8 cellular contexts compared by ENCODE assay signal in the genomic region with DNA sequence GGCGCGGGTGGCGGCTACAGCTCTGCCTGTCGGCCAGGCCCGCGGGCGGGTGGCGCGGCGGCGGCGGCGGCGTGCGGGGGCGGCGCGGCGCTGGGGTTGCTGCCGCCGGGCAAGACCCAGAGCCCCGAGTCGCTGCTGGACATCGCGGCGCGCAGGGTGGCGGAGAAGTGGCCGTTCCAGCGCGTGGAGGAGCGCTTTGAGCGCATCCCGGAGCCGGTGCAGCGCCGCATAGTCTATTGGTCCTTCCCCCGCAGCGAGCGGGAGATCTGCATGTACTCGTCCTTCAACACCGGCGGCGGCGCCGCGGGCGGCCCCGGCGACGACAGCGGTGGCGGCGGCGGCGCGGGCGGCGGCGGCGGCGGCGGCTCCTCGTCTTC. TPM values are rescaled to one million over a fixed set of nuclear protein-coding genes. Genes with fewer than 3 reads are reported as not detected.
DNase-seq lines count a peak whose midpoint lies in the region; ATAC-seq, FAIRE-seq and TF ChIP-seq lines count a peak whose summit lies in the region.

No MANE protein-coding gene starts in this region.

- BruUV-seq in HepG2 (replicated peaks; lab: Mats Ljungman, UMichigan): no TSS peak

- peaks cover 9% of the 10 kb centered on the region for H3K36me3 Mint-ChIP-seq in CD8-positive, alpha-beta T cell

- H4K20me1 ChIP-seq in HepG2 (ENCODE audit: insufficient read depth, low read length): peaks cover 12% of the 10 kb centered on the region; the same call in 1 of the 2 replicates

- no peak overlapping the region for H3K4me2 ChIP-seq in HepG2 (ENCODE audit: low read depth, low read length)

- POLR2A ChIA-PET in CD8-positive, alpha-beta T cell (lab: Charles Lee): interaction anchor here (0.5 to 2.2 kb wide), 6 partner anchors 47 to 1072 kb away, joined by 3 to 18 read pairs (median 4); partner anchors contain the start of genes DIMT1, ERCC8 and NDUFAF2
- POLR2A ChIA-PET in HepG2 (lab: Yijun Ruan, JAX): interaction anchor here (3.0 kb wide), 1 partner anchor 30 kb away, joined by 37 read pairs; no protein-coding TSS in a partner anchor

- CTCF ChIA-PET in CD8-positive, alpha-beta T cell (lab: Charles Lee): no interaction called here
- CTCF ChIA-PET in HepG2 (lab: Yijun Ruan, JAX; ENCODE audit: low intra/inter-chr PET ratio, low total read pairs): no interaction called here

- no peak for TF ChIP-seq RAD21 in HepG2 (CRISPR knock-in tag; IDR thresholded peaks at IDR 0.05)

- peaks cover 12% of the 10 kb centered on the region for H3K27me3 Mint-ChIP-seq in CD8-positive, alpha-beta T cell (ENCODE audit: low read depth)

- peaks cover 51% of the 10 kb centered on the region for H3K4me1 Mint-ChIP-seq in CD8-positive, alpha-beta T cell (ENCODE audit: low read depth)

- no peaks in the 10 kb centered on the region for H3K9me3 ChIP-seq in CD8-positive, alpha-beta T cell (ENCODE audit: low read length)
- H3K9me3 ChIP-seq in RWPE2 (ENCODE audit: severe bottlenecking) (no peaks in the 10 kb centered on the region), HepG2 (ENCODE audit: low read length) (no peaks in the 10 kb centered on the region), thymus (ENCODE audit: control insufficient read depth) (no peaks in the 10 kb centered on the region)

- no peak overlapping the region for H3K27ac ChIP-seq in CD8-positive, alpha-beta T cell (ENCODE audit: low read depth, low read length)
- H3K27ac ChIP-seq in RWPE2 (ENCODE audit: poor library complexity, severe bottlenecking) (peak overlapping the region; percentile 85), HepG2 (ENCODE audit: extremely low read length, insufficient read depth, low read length) (no peak overlapping the region), thymus (ENCODE audit: low read depth) (peak overlapping the region; percentile 88)

- WGBS in HepG2 (ENCODE audit: low lambda C conversion rate): 88% methylated on average over 63 of the region's 64 CpGs
- WGBS in thymus: under 1% methylated on average over 64 of the region's 64 CpGs

- peak overlapping the region; percentile 97 for H3K27ac Mint-ChIP-seq in CD8-positive, alpha-beta T cell

- intact Hi-C loops in CD8-positive, alpha-beta T cell (cut with DNase I, micrococcal nuclease): loop anchor here (1.0 to 10.0 kb wide), 7 partner anchors 50 to 1082 kb away; partner anchors contain the start of genes IPO11 (in 2 of the 2), ERCC8 (in 1 of the 2), KIF2A (in 1 of the 2) and NDUFAF2 (in 1 of the 2)
- intact Hi-C loops in HepG2 (cut with micrococcal nuclease; ENCODE audit: unreplicated experiment): loop anchor here (2.0 to 10.0 kb wide), 3 partner anchors 76 to 325 kb away; no protein-coding TSS in a partner anchor

- H3K4me3 Mint-ChIP-seq in CD8-positive, alpha-beta T cell: peak overlapping the region; percentile 95

- no peaks in the 10 kb centered on the region for H3K27me3 ChIP-seq in CD8-positive, alpha-beta T cell (ENCODE audit: insufficient read depth, low read length)
- H3K27me3 ChIP-seq in RWPE2 (ENCODE audit: insufficient read depth, poor library complexity, severe bottlenecking): no peaks in the 10 kb centered on the region
- no peaks in the 10 kb centered on the region for H3K27me3 ChIP-seq in bronchial epithelial cell (ENCODE audit: control insufficient read depth, insufficient read depth, low read length)
- peaks cover 0 to 36% of the 10 kb centered on the region in 2 experiments; a peak in 3 of 5 replicates for H3K27me3 ChIP-seq in HepG2 (ENCODE audit: control insufficient read depth in 1 of 2, insufficient read depth in 2 of 2, low read length in 2 of 2)
- peaks cover 33% of the 10 kb centered on the region for H3K27me3 ChIP-seq in thymus (ENCODE audit: control insufficient read depth, insufficient read depth)

- peak overlapping the region; percentile 64; the same call in 1 of the 2 replicates for H3K9ac ChIP-seq in HepG2 (ENCODE audit: insufficient read depth, low read depth, low read length)

- TF ChIP-seq POLR2A in HepG2 (IDR thresholded peaks at IDR 0.05; ENCODE audit: insufficient read depth in 1 of 2, low read depth in 2 of 2, low read length in 2 of 2): no peak

- H3K36me3 ChIP-seq in CD8-positive, alpha-beta T cell (ENCODE audit: insufficient read depth, low read length): no peaks in the 10 kb centered on the region
- 0 out of 2 replicates have a peak, but pooled peaks cover 5% of the 10 kb centered on the region for H3K36me3 ChIP-seq in RWPE2 (ENCODE audit: low read depth)
- H3K36me3 ChIP-seq in bronchial epithelial cell (ENCODE audit: control insufficient read depth, insufficient read depth, low read length): no peaks in the 10 kb centered on the region
- H3K36me3 ChIP-seq in HepG2 (replicated peaks in 1 of 2; ENCODE audit: control insufficient read depth in 1 of 2, insufficient read depth in 2 of 2, low read length in 2 of 2): no peaks in the 10 kb centered on the region
- H3K36me3 ChIP-seq in thymus (ENCODE audit: control insufficient read depth, insufficient read depth): no peaks in the 10 kb centered on the region

- H2AFZ ChIP-seq in HepG2 (ENCODE audit: low read length): no peak overlapping the region

- TF ChIP-seq EP300 in HepG2 (IDR thresholded peaks at IDR 0.05; ENCODE audit: low read depth in 2 of 2, low read length in 2 of 2) (no peak), HepG2 (CRISPR knock-in tag; IDR thresholded peaks at IDR 0.05; ENCODE audit: borderline replicate concordance) (no peak)

- no peak for TF ChIP-seq CTCF in CD8-positive, alpha-beta T cell (IDR thresholded peaks at IDR 0.05)
- TF ChIP-seq CTCF in GM20000 (IDR thresholded peaks at IDR 0.05; ENCODE audit: extremely low read depth, missing control alignments) (no peak), RWPE2 (IDR thresholded peaks at IDR 0.05; ENCODE audit: poor library complexity, severe bottlenecking) (no peak), bronchial epithelial cell (IDR thresholded peaks at IDR 0.05; ENCODE audit: insufficient read depth, low read length, severe bottlenecking) (no peak), HepG2 (CRISPR knock-in tag; IDR thresholded peaks at IDR 0.05) (no peak)

- in situ Hi-C loops in HepG2 (cut with HindIII; ENCODE audit: extremely low pct_ligation_motif_present, low pct_unique_long_range_greater_than_20kb): no loop called here

- DNase-seq in CD8-positive, alpha-beta T cell: peak in 5 of 7 experiments; percentile 15 to 48 (median 38)
- DNase-seq in GM20000 (ENCODE audit: low spot score): peak; percentile 59
- DNase-seq in RWPE2 (ENCODE audit: low spot score): peak; percentile 74
- DNase-seq in bronchial epithelial cell (ENCODE audit: low read depth): no peak
- no peak for DNase-seq in HepG2 (ENCODE audit: low spot score)
- no peak for DNase-seq in kidney tubule cell (ENCODE audit: low spot score)

- peaks cover 4% of the 10 kb centered on the region for H3K79me2 ChIP-seq in HepG2 (ENCODE audit: insufficient read depth, low read length)

- no peaks in the 10 kb centered on the region for H3K9me3 Mint-ChIP-seq in CD8-positive, alpha-beta T cell

- no peak overlapping the region for H3K4me3 ChIP-seq in CD8-positive, alpha-beta T cell (ENCODE audit: low read depth, low read length)
- H3K4me3 ChIP-seq in RWPE2 (ENCODE audit: severe bottlenecking): peak overlapping the region; percentile 74
- H3K4me3 ChIP-seq in bronchial epithelial cell (ENCODE audit: low read depth, low read length): peak overlapping the region; percentile 93
- peak overlapping the region in 2 of 3 experiments; percentile 66 to 77; a peak in 3 of 6 replicates for H3K4me3 ChIP-seq in HepG2 (replicated peaks in 1 of 3; ENCODE audit: insufficient read depth in 1 of 3, low read depth in 2 of 3, low read length in 3 of 3)
- H3K4me3 ChIP-seq in thymus (ENCODE audit: low read length): peak overlapping the region; percentile 91

- no peak for FAIRE-seq in bronchial epithelial cell (lab: Jason Lieb, UNC)
- FAIRE-seq in HepG2 (lab: Jason Lieb, UNC): no peak

- H3K4me1 ChIP-seq in CD8-positive, alpha-beta T cell (ENCODE audit: insufficient read depth, low read length): peaks cover 20% of the 10 kb centered on the region
- H3K4me1 ChIP-seq in RWPE2 (ENCODE audit: insufficient read depth, poor library complexity, severe bottlenecking) (peaks cover 30% of the 10 kb centered on the region), HepG2 (ENCODE audit: insufficient read depth, low read length) (peaks cover 50% of the 10 kb centered on the region), thymus (ENCODE audit: control insufficient read depth, insufficient read depth, low read length) (peaks cover 17% of the 10 kb centered on the region)

- ATAC-seq in CD8-positive, alpha-beta T cell: no peak
- no peak for ATAC-seq in RWPE2 (ENCODE audit: low read depth)
- ATAC-seq in HepG2: no peak
- no peak for ATAC-seq in HG03108 (IDR thresholded peaks at IDR 0.05; ENCODE audit: unreplicated experiment)

TF ChIP-seq in HepG2, 621 proteins besides CTCF, POLR2A, EP300 and RAD21 (continues in another document):
- TF ChIP-seq, protein P1, sequence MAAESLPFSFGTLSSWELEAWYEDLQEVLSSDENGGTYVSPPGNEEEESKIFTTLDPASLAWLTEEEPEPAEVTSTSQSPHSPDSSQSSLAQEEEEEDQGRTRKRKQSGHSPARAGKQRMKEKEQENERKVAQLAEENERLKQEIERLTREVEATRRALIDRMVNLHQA (CRISPR knock-in tag; IDR thresholded peaks at IDR 0.05): no peak

RNA-seq across cellular contexts. Expression of gene ZSWIM6, which starts 0.3 kb away (rescaled TPM):
- 1 to 10 TPM; 3.9 to 4.1 TPM for total RNA-seq in CD8-positive, alpha-beta T cell
- total RNA-seq in bronchial epithelial cell (5.6 and 5.8 TPM in 2 replicates), HepG2 (2016; rRNA removed; fragmentation: Illumina TruSeq; extraction: Trizol) (0.82 and 0.83 TPM in 2 replicates)
- total RNA-seq in HepG2 (2016; cell fraction: cytosol; rRNA removed; fragmentation: Illumina TruSeq; extraction: Trizol; ENCODE audit: low read depth): 0.91 and 0.97 TPM in 2 replicates
- total RNA-seq in HepG2 (2016; cell fraction: insoluble cytoplasmic fraction; rRNA removed; fragmentation: Illumina TruSeq; extraction: Trizol): 0.68 and 0.89 TPM in 2 replicates
- 0.43 and 0.45 TPM in 2 replicates for total RNA-seq in HepG2 (2016; cell fraction: membrane; rRNA removed; fragmentation: Illumina TruSeq; extraction: Trizol)
- 1.5 and 1.8 TPM in 2 replicates for total RNA-seq in HepG2 (2016; cell fraction: nucleus; rRNA removed; fragmentation: Illumina TruSeq; extraction: Trizol)
- polyA plus RNA-seq in HepG2 (2011; rRNA removed) (1.9 and 2.6 TPM in 2 replicates), thymus (9.0 TPM)
- 1.2 and 1.5 TPM in 2 replicates for polyA plus RNA-seq in HepG2 (2011; cell fraction: cytosol; rRNA removed)
- polyA plus RNA-seq in HepG2 (2011; cell fraction: nucleus; rRNA removed): 4.2 and 4.3 TPM in 2 replicates
- 1.3 and 1.7 TPM in 2 replicates for polyA plus RNA-seq in HepG2 (2012)
- 0.05 TPM in 1 of 2 replicates, not detected in the other for polyA plus RNA-seq in HepG2 (2016; cell fraction: cytosol; fragmentation: Illumina TruSeq; extraction: Trizol; ENCODE audit: low read depth)
- 0.93 and 1.0 TPM in 2 replicates for polyA plus RNA-seq in HepG2 (2016; cell fraction: insoluble cytoplasmic fraction; fragmentation: Illumina TruSeq; extraction: Trizol; ENCODE audit: low read depth)
- polyA plus RNA-seq in HepG2 (2016; cell fraction: membrane; fragmentation: Illumina TruSeq; extraction: Trizol; ENCODE audit: low read depth): 0.13 and 0.15 TPM in 2 replicates
- 3.2 and 3.3 TPM in 2 replicates for polyA plus RNA-seq in HepG2 (2016; cell fraction: nucleus; fragmentation: Illumina TruSeq; extraction: Trizol; ENCODE audit: insufficient read depth, low read depth)
- polyA minus RNA-seq in HepG2 (2011; rRNA and poly(A)+ RNA removed; ENCODE audit: low replicate concordance): 6.2 and 32.4 TPM in 2 replicates
- polyA minus RNA-seq in HepG2 (2011; cell fraction: cytosol; rRNA and poly(A)+ RNA removed): 2.8 and 3.3 TPM in 2 replicates
- polyA minus RNA-seq in HepG2 (2011; cell fraction: nucleus; rRNA and poly(A)+ RNA removed): 5.5 and 7.1 TPM in 2 replicates

Comparison
In these comparisons a context has a peak if more than half of its experiments do, and no peak if none do; other contexts are left out.
1. DNase-seq: peak in CD8-positive, alpha-beta T cell (5 of 7), GM20000 (single experiment) and RWPE2 (single experiment); none in bronchial epithelial cell (single experiment), HepG2 (single experiment) and kidney tubule cell (single experiment).
2. H3K27ac ChIP-seq: peak in RWPE2 (single experiment) and thymus (single experiment); none in CD8-positive, alpha-beta T cell (single experiment) and HepG2 (single experiment).